ENCODE assay signal across 8 cellular contexts in genomic region chr19:43594710-43595604, GRCh38. TPM values are rescaled to one million over a fixed set of nuclear protein-coding genes. Genes with fewer than 3 reads are reported as not detected.
DNase-seq lines count a peak whose midpoint lies in the region; ATAC-seq and TF ChIP-seq lines count a peak whose summit lies in the region.

No MANE protein-coding gene starts in this region.

- no peaks in the 10 kb centered on the region for H3K9me3 Mint-ChIP-seq in naive thymus-derived CD8-positive, alpha-beta T cell

- H3K9me2 ChIP-seq in OCI-LY1 (ENCODE audit: low read depth, low read length) = no peaks in the 10 kb centered on the region

- H3K27me3 Mint-ChIP-seq in naive thymus-derived CD8-positive, alpha-beta T cell = peaks cover 0 to 2% (median 0%) of the 10 kb centered on the region in 5 donors

- POLR2A ChIA-PET in naive thymus-derived CD8-positive, alpha-beta T cell (lab: Charles Lee) = interaction anchor here (0.7 to 5.4 kb wide), 15 partner anchors 11 to 155 kb away, joined by 3 to 55 read pairs (median 10); partner anchors contain the start of genes PINLYP, XRCC1 and ZNF575

- no peak overlapping the region for H2AFZ ChIP-seq in OCI-LY1 (ENCODE audit: low read length)

- peaks cover 27 to 61% (median 53%) of the 10 kb centered on the region in 4 donors for H3K4me1 Mint-ChIP-seq in naive thymus-derived CD8-positive, alpha-beta T cell

- H4K20me1 ChIP-seq in OCI-LY1 (ENCODE audit: insufficient read depth, low read length) = no peaks in the 10 kb centered on the region

- H3K27me3 ChIP-seq in OCI-LY1 (ENCODE audit: insufficient read depth, low read length) = no peaks in the 10 kb centered on the region

- H3K4me1 ChIP-seq in OCI-LY1 (ENCODE audit: insufficient read depth, low read length, severe bottlenecking) = peaks cover 30% of the 10 kb centered on the region

- peaks cover 0 to 29% (median 3%) of the 10 kb centered on the region in 3 donors for H3K36me3 Mint-ChIP-seq in naive thymus-derived CD8-positive, alpha-beta T cell

- H3K27ac Mint-ChIP-seq in naive thymus-derived CD8-positive, alpha-beta T cell = peak overlapping the region; percentile 96 to 100 (median 100)

- peak overlapping the region; percentile 94 for H3K4me3 ChIP-seq in OCI-LY1 (ENCODE audit: low read depth, low read length, poor library complexity, severe bottlenecking)

- H3K79me2 ChIP-seq in OCI-LY1 (ENCODE audit: insufficient read depth, low read length) = peaks cover 15% of the 10 kb centered on the region

- H3K27ac ChIP-seq in OCI-LY1 (ENCODE audit: low read depth, low read length, poor library complexity, severe bottlenecking) = peak overlapping the region; percentile 26

- no peaks in the 10 kb centered on the region for H3F3A ChIP-seq in OCI-LY1 (ENCODE audit: insufficient read depth, low read length)

- peak overlapping the region; percentile 94 to 99 (median 96) for H3K4me3 Mint-ChIP-seq in naive thymus-derived CD8-positive, alpha-beta T cell

- DNase-seq in COR-L47 (lab: John Stamatoyannopoulos, UW) (peak; percentile 68), activated T-cell treated with anti-CD3 and anti-CD28 coated beads for 48 hours (ENCODE audit: low read depth) (peak; percentile 73)
- peak; percentile 61 to 83 (median 70) for DNase-seq in naive thymus-derived CD8-positive, alpha-beta T cell
- peak; percentile 62 for DNase-seq in stimulated activated naive CD4-positive, alpha-beta T cell treated with Interleukin-2 at 50 U/mL for 16 hours (lab: John Stamatoyannopoulos, UW)

- peaks cover 28% of the 10 kb centered on the region for H3K36me3 ChIP-seq in OCI-LY1 (ENCODE audit: insufficient read depth, low read length)

- H3K4me2 ChIP-seq in OCI-LY1 (ENCODE audit: low read length) = peak overlapping the region; percentile 82

- H3K9ac ChIP-seq in OCI-LY1 (ENCODE audit: low read length) = peak overlapping the region; percentile 74

- peak; percentile 34 for ATAC-seq in HG02885 (IDR thresholded peaks at IDR 0.05; ENCODE audit: poor library complexity, unreplicated experiment)
- peak; percentile 45 for ATAC-seq in esophagus mucosa
- ATAC-seq in naive thymus-derived CD8-positive, alpha-beta T cell = peak; percentile 63 to 72
- ATAC-seq in GM18502 (IDR thresholded peaks at IDR 0.05; ENCODE audit: poor library complexity, unreplicated experiment) = no peak

- no peaks in the 10 kb centered on the region for H3K9me3 ChIP-seq in OCI-LY1 (ENCODE audit: low read length)

- TF ChIP-seq CTCF in OCI-LY1 (IDR thresholded peaks at IDR 0.05; ENCODE audit: low read length) = peak; percentile 89

RNA-seq across cellular contexts. Expression of gene IRGQ, which starts 1.0 kb away (rescaled TPM):
- total RNA-seq in esophagus mucosa = 10.5 TPM
- 10 to 100 TPM; 14.9 to 15.7 TPM for total RNA-seq in naive thymus-derived CD8-positive, alpha-beta T cell
- 1 to 10 TPM in 1 of 3 donors, under 1 TPM in 2; 0.37 to 1.1 (median 0.82) TPM for polyA plus RNA-seq in naive thymus-derived CD8-positive, alpha-beta T cell

RNA-seq across cellular contexts. Expression of gene ZNF576, which starts 1.4 kb away (rescaled TPM):
- total RNA-seq in esophagus mucosa = 12.4 TPM
- 10 to 100 TPM; 17.1 to 17.8 TPM for total RNA-seq in naive thymus-derived CD8-positive, alpha-beta T cell
- polyA plus RNA-seq in naive thymus-derived CD8-positive, alpha-beta T cell = 10 to 100 TPM in 1 of 3 donors, 1 to 10 TPM in 2; 6.2 to 10.4 (median 9.3) TPM

RNA-seq across cellular contexts. Expression of gene SRRM5, which starts 16.9 kb away (rescaled TPM):
- total RNA-seq in esophagus mucosa = 0.12 TPM
- 1 to 10 TPM; 1.4 TPM for total RNA-seq in naive thymus-derived CD8-positive, alpha-beta T cell
- polyA plus RNA-seq in naive thymus-derived CD8-positive, alpha-beta T cell = under 1 TPM in 2 of 3 donors, not detected in 1; 0.08 to 0.94 TPM

RNA-seq across cellular contexts. Expression of gene PINLYP, which starts 19.4 kb away (rescaled TPM):
- total RNA-seq in esophagus mucosa = 9.1 TPM
- 1 to 10 TPM; 2.5 to 2.7 TPM for total RNA-seq in naive thymus-derived CD8-positive, alpha-beta T cell
- polyA plus RNA-seq in naive thymus-derived CD8-positive, alpha-beta T cell = 1 to 10 TPM in 2 of 3 donors, under 1 TPM in 1; 0.68 to 2.3 (median 1.7) TPM

RNA-seq across cellular contexts. Expression of gene XRCC1, which starts 19.6 kb away (rescaled TPM):
- 15.6 TPM for total RNA-seq in esophagus mucosa
- total RNA-seq in naive thymus-derived CD8-positive, alpha-beta T cell = 10 to 100 TPM; 38.2 to 39.0 TPM
- 10 to 100 TPM; 16.8 to 34.6 (median 33.7) TPM for polyA plus RNA-seq in naive thymus-derived CD8-positive, alpha-beta T cell
